In the genomic region with DNA sequence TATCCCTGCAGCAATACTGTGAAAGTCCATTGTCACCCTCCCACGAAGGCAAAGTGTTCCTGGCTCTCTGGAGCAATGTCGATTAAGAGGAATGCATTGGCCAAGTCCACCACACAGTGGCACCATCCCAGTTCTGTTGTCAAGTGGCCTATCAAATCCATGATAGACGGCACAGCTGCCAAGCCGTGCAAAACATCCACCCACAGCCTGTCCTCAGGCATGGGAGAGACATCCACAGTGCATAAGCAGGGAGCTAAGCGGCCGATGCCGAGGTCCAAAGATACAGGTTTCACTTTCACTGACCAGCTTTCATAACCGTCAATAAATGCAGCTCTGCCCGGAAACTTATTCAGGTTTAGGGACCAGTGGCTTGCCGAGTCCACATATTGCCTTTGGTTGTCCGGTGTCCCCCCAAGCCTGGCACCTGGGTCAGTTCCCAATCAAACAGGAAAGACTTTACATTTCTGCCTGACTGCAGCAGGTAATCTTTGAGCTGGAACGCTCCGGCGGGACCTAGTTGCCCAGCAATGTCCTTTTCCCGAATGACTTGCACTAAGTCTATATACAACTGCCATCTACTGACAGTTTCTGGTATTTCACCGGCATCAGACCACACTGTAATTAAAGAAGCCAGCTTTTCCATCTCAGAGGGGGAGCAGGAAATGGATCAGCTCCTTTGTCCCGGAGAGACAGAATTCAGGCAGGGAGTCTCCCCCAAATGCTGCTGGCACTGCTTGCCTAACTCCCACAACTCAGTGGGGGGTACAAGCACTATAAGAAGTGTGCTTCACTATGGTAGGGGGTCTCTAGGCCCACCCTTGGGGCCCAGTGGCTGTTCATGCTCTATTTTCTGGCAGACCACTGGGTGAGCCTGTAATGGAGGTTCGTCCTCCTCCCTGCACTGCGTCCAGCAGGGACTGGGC, we compare ENCODE assay signal across 8 cellular contexts. TPM values are rescaled to one million over a fixed set of nuclear protein-coding genes. Genes with fewer than 3 reads are reported as not detected.
A peak's percentile ranks its signal among the peaks of the same experiment; 100 is the strongest.
DNase-seq lines count a peak whose midpoint lies in the region; ATAC-seq, FAIRE-seq and TF ChIP-seq lines count a peak whose summit lies in the region.

No MANE protein-coding gene starts in this region.

- peak; percentile 63 for ATAC-seq in HG03135 (IDR thresholded peaks at IDR 0.05; ENCODE audit: unreplicated experiment)
- peak; percentile 65 to 74 for ATAC-seq in activated CD4-positive, CD25-positive, alpha-beta regulatory T cell treated with anti-CD3 and anti-CD28 coated beads, Interleukin-2, amount 50 U/mL, for 24 hours

- peak overlapping the region; percentile 19 for H3K9ac ChIP-seq in smooth muscle cell (ENCODE audit: low read depth)

- no peaks in the 10 kb centered on the region for H3F3A ChIP-seq in smooth muscle cell (ENCODE audit: low read depth)

- 25% methylated on average over 19 of the region's 19 CpGs for WGBS in smooth muscle cell (ENCODE audit: low lambda C conversion rate)

- peak overlapping the region; percentile 63 for H3K4me3 ChIP-seq in smooth muscle cell

- peaks cover under 1% of the 10 kb centered on the region for H3K4me1 ChIP-seq in smooth muscle cell (ENCODE audit: low read depth)

- peak; percentile 93 for FAIRE-seq in GM12891 (lab: Jason Lieb, UNC)
- FAIRE-seq in islet of Langerhans (lab: Jason Lieb, UNC), result peak; percentile 93

- H3K79me2 ChIP-seq in smooth muscle cell (ENCODE audit: low read depth), result peaks cover 22% of the 10 kb centered on the region

- H3K36me3 ChIP-seq in smooth muscle cell (ENCODE audit: low read depth), result peaks cover 1% of the 10 kb centered on the region

- no peak for DNase-seq in GM12891 (ENCODE audit: insufficient read length, low spot score)
- peak; percentile 59 for DNase-seq in NCI-H226
- peak; percentile 85 for DNase-seq in cerebellum (ENCODE audit: low spot score)
- peak; percentile 62 for DNase-seq in smooth muscle cell (lab: John Stamatoyannopoulos, UW; ENCODE audit: unreplicated experiment)
- no peak for DNase-seq in mesenteric fat pad (ENCODE audit: low spot score)

- H3K27ac ChIP-seq in smooth muscle cell (ENCODE audit: low read depth), result peak overlapping the region; percentile 64

- H4K20me1 ChIP-seq in smooth muscle cell (ENCODE audit: low read depth), result peaks cover 5% of the 10 kb centered on the region

- peak; percentile 70 for TF ChIP-seq CTCF in smooth muscle cell (IDR thresholded peaks at IDR 0.05; ENCODE audit: borderline replicate concordance, insufficient read depth, poor library complexity, severe bottlenecking)

- H3K4me2 ChIP-seq in smooth muscle cell, result peak overlapping the region; percentile 90

- peak overlapping the region; percentile 82 for H2AFZ ChIP-seq in smooth muscle cell (ENCODE audit: low read depth)

- H3K27me3 ChIP-seq in smooth muscle cell (ENCODE audit: low read depth), result no peaks in the 10 kb centered on the region

- H3K9me3 ChIP-seq in smooth muscle cell (replicated peaks; ENCODE audit: low read depth), result no peaks in the 10 kb centered on the region

- no peak for TF ChIP-seq POLR2A in GM12891 (IDR thresholded peaks at IDR 0.05; ENCODE audit: low read depth, low read length)

TF ChIP-seq in GM12891, 5 proteins besides CTCF, POLR2A, EP300 and RAD21:
- TF ChIP-seq POLR2AphosphoS5 (IDR thresholded peaks at IDR 0.05; ENCODE audit: low read depth, low read length), result no peak
- no peak for TF ChIP-seq POU2F2 (IDR thresholded peaks at IDR 0.05; ENCODE audit: low read depth, low read length)
- TF ChIP-seq TAF1 (IDR thresholded peaks at IDR 0.05; ENCODE audit: low read depth, low read length), result no peak
- no peak for TF ChIP-seq SPI1 (IDR thresholded peaks at IDR 0.05; ENCODE audit: low read depth, low read length)
- no peak for TF ChIP-seq PAX5 (IDR thresholded peaks at IDR 0.05; ENCODE audit: insufficient read depth, low read length, severe bottlenecking)
TF ChIP-seq in GM12891: peak in this region for 0.

RNA-seq across cellular contexts. Expression of a gene that starts 6.3 kb away (rescaled TPM):
- polyA plus RNA-seq in GM12891 (2012; ENCODE audit: low read depth, missing spikeins), result 0.95 TPM
- 8.3 TPM for total RNA-seq in cerebellum
- total RNA-seq in smooth muscle cell, result 5.2 and 7.9 TPM in 2 replicates
- 1.7 and 3.6 TPM in 2 replicates for polyA plus RNA-seq in smooth muscle cell
- total RNA-seq in mesenteric fat pad, result 3.0 TPM

RNA-seq across cellular contexts. Expression of a gene that starts 20.1 kb away (rescaled TPM):
- 3.2 TPM for polyA plus RNA-seq in GM12891 (2012; ENCODE audit: low read depth, missing spikeins)
- total RNA-seq in cerebellum, result 10.6 TPM
- total RNA-seq in smooth muscle cell, result 1.5 and 1.9 TPM in 2 replicates
- 1.1 and 6.2 TPM in 2 replicates for polyA plus RNA-seq in smooth muscle cell
- total RNA-seq in mesenteric fat pad, result 5.8 TPM

RNA-seq across cellular contexts. Expression of a gene that starts 43.5 kb away (rescaled TPM):
- polyA plus RNA-seq in GM12891 (2012; ENCODE audit: low read depth, missing spikeins), result 2.3 TPM
- 13.9 TPM for total RNA-seq in cerebellum
- total RNA-seq in smooth muscle cell, result 6.6 and 6.8 TPM in 2 replicates
- 1.3 and 3.2 TPM in 2 replicates for polyA plus RNA-seq in smooth muscle cell
- total RNA-seq in mesenteric fat pad, result 3.5 TPM

Comparison
In these comparisons a context has a peak if more than half of its experiments do, and no peak if none do; other contexts are left out.
1. DNase-seq: peak in NCI-H226 (single experiment), cerebellum (single experiment) and smooth muscle cell (single experiment); none in GM12891 (single experiment) and mesenteric fat pad (single experiment).